8 cellular contexts compared by ENCODE assay signal in genomic region chr2:27303093-27304025, GRCh38. TPM values are rescaled to one million over a fixed set of nuclear protein-coding genes. Genes with fewer than 3 reads are reported as not detected.
DNase-seq lines count a peak whose midpoint lies in the region; FAIRE-seq and TF ChIP-seq lines count a peak whose summit lies in the region.

No MANE protein-coding gene starts in this region.

- TF ChIP-seq POLR2A in GM12891 (IDR thresholded peaks at IDR 0.05; ENCODE audit: low read depth, low read length) = no peak

- peaks cover 19% of the 10 kb centered on the region for H3K27me3 Mint-ChIP-seq in T-helper 1 cell treated with Interleukin-12 subunit alpha and Interleukin-12 subunit beta and Interleukin-4 antibody, amounts not matched to agents 30 μg/mL and 1 μg/mL, for 36 hours (ENCODE audit: low read depth)

- FAIRE-seq in GM12891 (lab: Jason Lieb, UNC) = peak; percentile 13

- peak overlapping the region; percentile 63 for H3K4me3 Mint-ChIP-seq in T-helper 1 cell treated with Interleukin-12 subunit alpha and Interleukin-12 subunit beta and Interleukin-4 antibody, amounts not matched to agents 30 μg/mL and 1 μg/mL, for 36 hours

- no peak overlapping the region for H3K27ac Mint-ChIP-seq in T-helper 1 cell treated with Interleukin-12 subunit alpha and Interleukin-12 subunit beta and Interleukin-4 antibody, amounts not matched to agents 30 μg/mL and 1 μg/mL, for 36 hours

- peak; percentile 76 for DNase-seq in AG08396 (ENCODE audit: low spot score)
- peak; percentile 48 for DNase-seq in GM12891 (ENCODE audit: insufficient read length, low spot score)
- DNase-seq in NCI-H2081 (lab: John Stamatoyannopoulos, UW) = peak; percentile 77 to 85
- peak; percentile 50 for DNase-seq in central memory CD4-positive, alpha-beta T cell
- DNase-seq in kidney glomerular epithelial cell (lab: John Stamatoyannopoulos, UW) = peak; percentile 59
- DNase-seq in stimulated activated naive CD4-positive, alpha-beta T cell (lab: John Stamatoyannopoulos, UW) = peak; percentile 17 to 63 (median 40)
- no peak for DNase-seq in KG1 (lab: John Stamatoyannopoulos, UW)

- no peaks in the 10 kb centered on the region for H3K9me3 Mint-ChIP-seq in T-helper 1 cell treated with Interleukin-12 subunit alpha and Interleukin-12 subunit beta and Interleukin-4 antibody, amounts not matched to agents 30 μg/mL and 1 μg/mL, for 36 hours

- H3K36me3 Mint-ChIP-seq in T-helper 1 cell treated with Interleukin-12 subunit alpha and Interleukin-12 subunit beta and Interleukin-4 antibody, amounts not matched to agents 30 μg/mL and 1 μg/mL, for 36 hours (ENCODE audit: low read depth) = no peaks in the 10 kb centered on the region

- peaks cover 4% of the 10 kb centered on the region for H3K4me1 Mint-ChIP-seq in T-helper 1 cell treated with Interleukin-12 subunit alpha and Interleukin-12 subunit beta and Interleukin-4 antibody, amounts not matched to agents 30 μg/mL and 1 μg/mL, for 36 hours (ENCODE audit: low read depth)

TF ChIP-seq in GM12891, 5 proteins besides CTCF, POLR2A, EP300 and RAD21:
- TF ChIP-seq POU2F2 (IDR thresholded peaks at IDR 0.05; ENCODE audit: low read depth, low read length) (peak; percentile 60; the same call in 1 of the 2 replicates), POLR2AphosphoS5 (IDR thresholded peaks at IDR 0.05; ENCODE audit: low read depth, low read length) (no peak)

RNA-seq across cellular contexts. Expression of gene UCN, which starts 4.9 kb away (rescaled TPM):
- polyA plus RNA-seq in GM12891 (2012; ENCODE audit: low read depth, missing spikeins) = 0.65 TPM

RNA-seq across cellular contexts. Expression of gene MPV17, which starts 19.5 kb away (rescaled TPM):
- 90.6 TPM for polyA plus RNA-seq in GM12891 (2012; ENCODE audit: low read depth, missing spikeins)

RNA-seq across cellular contexts. Expression of gene TRIM54, which starts 21.1 kb away (rescaled TPM):
- 0.15 TPM for polyA plus RNA-seq in GM12891 (2012; ENCODE audit: low read depth, missing spikeins)

RNA-seq across cellular contexts. Expression of gene DNAJC5G, which starts 28.1 kb away (rescaled TPM):
- not detected for polyA plus RNA-seq in GM12891 (2012; ENCODE audit: low read depth, missing spikeins)

RNA-seq across cellular contexts. Expression of gene SLC30A3, which starts 40.5 kb away (rescaled TPM):
- 0.08 TPM for polyA plus RNA-seq in GM12891 (2012; ENCODE audit: low read depth, missing spikeins)
